ENCODE assay signal across 8 cellular contexts in genomic region chr17:39927928-39928867, GRCh38. TPM values are rescaled to one million over a fixed set of nuclear protein-coding genes. Genes with fewer than 3 reads are reported as not detected.
DNase-seq lines count a peak whose midpoint lies in the region; ATAC-seq and TF ChIP-seq lines count a peak whose summit lies in the region.

No MANE protein-coding gene starts in this region.

- H4K20me1 ChIP-seq in fibroblast of lung (ENCODE audit: control insufficient read depth, extremely low read depth, insufficient read depth, low read length) (no peaks in the 10 kb centered on the region), neural progenitor cell (ENCODE audit: low read depth) (peaks cover 29% of the 10 kb centered on the region)

- peak overlapping the region; percentile 98 for H3K4me2 ChIP-seq in fibroblast of lung (ENCODE audit: extremely low read depth, insufficient read depth, low read length)
- peak overlapping the region; percentile 93 for H3K4me2 ChIP-seq in neural progenitor cell

- ATAC-seq in HG02798 (IDR thresholded peaks at IDR 0.05; ENCODE audit: poor library complexity, unreplicated experiment): peak; percentile 19

- H3K36me3 Mint-ChIP-seq in neural progenitor cell: peaks cover 5% of the 10 kb centered on the region

- peak overlapping the region; percentile 91 for H3K4me3 ChIP-seq in GM06990 (replicated peaks; ENCODE audit: low read depth, low read length)
- H3K4me3 ChIP-seq in fibroblast of lung (replicated peaks in 1 of 4; ENCODE audit: control extremely low read depth in 1 of 4, insufficient read depth in 1 of 4, low read depth in 3 of 4, low read length in 4 of 4): peak overlapping the region; percentile 57 to 95 (median 78)
- peak overlapping the region; percentile 93 for H3K4me3 ChIP-seq in neural progenitor cell

- H3F3A ChIP-seq in neural progenitor cell (ENCODE audit: low read depth): peaks cover 8% of the 10 kb centered on the region

- H3K4me1 ChIP-seq in fibroblast of lung (ENCODE audit: control insufficient read depth, extremely low read depth, insufficient read depth, low read length) (peaks cover 37% of the 10 kb centered on the region), neural progenitor cell (peaks cover 30% of the 10 kb centered on the region)

- H3K9me3 ChIP-seq in fibroblast of lung (ENCODE audit: control insufficient read depth, insufficient read depth, low read depth, low read length): no peaks in the 10 kb centered on the region
- H3K9me3 ChIP-seq in neural progenitor cell (ENCODE audit: low read depth): no peaks in the 10 kb centered on the region

- H3K27me3 ChIP-seq in GM06990 (replicated peaks; ENCODE audit: control insufficient read depth, insufficient read depth, low read length): no peaks in the 10 kb centered on the region
- no peaks in the 10 kb centered on the region for H3K27me3 ChIP-seq in fibroblast of lung (ENCODE audit: control insufficient read depth, insufficient read depth, low read length)
- no peaks in the 10 kb centered on the region for H3K27me3 ChIP-seq in neural progenitor cell

- peak overlapping the region; percentile 94 for H3K4me3 Mint-ChIP-seq in neural progenitor cell

- DNase-seq in GM06990 (ENCODE audit: extremely low read depth, insufficient read length): peak; percentile 39
- DNase-seq in SW480 (ENCODE audit: low spot score): peak; percentile 33
- peak in 1 of 2 donors; percentile 23 for DNase-seq in fibroblast of lung (ENCODE audit: low read depth in 2 of 2)
- peak; percentile 75 for DNase-seq in neural progenitor cell (ENCODE audit: low spot score)
- no peak for DNase-seq in NCI-H1694 treated with DMSO at 0.1 percent for 48 hours (lab: John Stamatoyannopoulos, UW)
- no peak for DNase-seq in HT-29 (ENCODE audit: low spot score)
- DNase-seq in NCI-H1417 treated with DMSO at 0.1 percent for 48 hours (lab: John Stamatoyannopoulos, UW): no peak

- H3K27ac Mint-ChIP-seq in neural progenitor cell: peak overlapping the region; percentile 86

- peaks cover 31% of the 10 kb centered on the region for H3K4me1 Mint-ChIP-seq in neural progenitor cell

- TF ChIP-seq CTCF in GM06990 (IDR thresholded peaks at IDR 0.05; ENCODE audit: insufficient read depth, low read length, poor library complexity, severe bottlenecking) (no peak), fibroblast of lung (conservative IDR thresholded peaks at IDR 0.05 in 1 of 2, IDR thresholded peaks at IDR 0.05 in 1 of 2; ENCODE audit: low read depth in 1 of 2, low read length in 2 of 2) (no peak), neural progenitor cell (IDR thresholded peaks at IDR 0.05) (no peak)

- H3K9me3 Mint-ChIP-seq in neural progenitor cell: no peaks in the 10 kb centered on the region

- peak overlapping the region; percentile 33 for H3K9ac ChIP-seq in fibroblast of lung (ENCODE audit: insufficient read depth, low read length)
- peak overlapping the region; percentile 47 for H3K9ac ChIP-seq in neural progenitor cell

- H3K27me3 Mint-ChIP-seq in neural progenitor cell (ENCODE audit: insufficient read depth, low read depth): peaks cover 5% of the 10 kb centered on the region

- H3K79me2 ChIP-seq in fibroblast of lung (ENCODE audit: control insufficient read depth, insufficient read depth, low read length) (peaks cover 30% of the 10 kb centered on the region), neural progenitor cell (ENCODE audit: low read depth) (peaks cover 26% of the 10 kb centered on the region)

- H2AFZ ChIP-seq in fibroblast of lung (ENCODE audit: low read length): peak overlapping the region; percentile 84
- peak overlapping the region; percentile 91 for H2AFZ ChIP-seq in neural progenitor cell (replicated peaks)

- H3K36me3 ChIP-seq in GM06990 (ENCODE audit: control insufficient read depth, insufficient read depth, low read length): peaks cover 12% of the 10 kb centered on the region
- peaks cover 3% of the 10 kb centered on the region for H3K36me3 ChIP-seq in fibroblast of lung (ENCODE audit: control insufficient read depth, insufficient read depth, low read length)
- H3K36me3 ChIP-seq in neural progenitor cell: no peaks in the 10 kb centered on the region

- H3K27ac ChIP-seq in fibroblast of lung (ENCODE audit: insufficient read depth, low read length) (peak overlapping the region; percentile 89), neural progenitor cell (peak overlapping the region; percentile 14)

RNA-seq across cellular contexts. Expression of gene LRRC3C, which starts 0.7 kb away (rescaled TPM):
- not detected in 2 replicates for total RNA-seq in fibroblast of lung
- not detected in 2 replicates for polyA plus RNA-seq in fibroblast of lung
- polyA plus RNA-seq in fibroblast of lung (2012): not detected in 2 replicates
- not detected in 2 replicates for polyA minus RNA-seq in fibroblast of lung (ENCODE audit: low replicate concordance)
- total RNA-seq in neural progenitor cell (ENCODE audit: low replicate concordance): not detected in 2 replicates
- total RNA-seq in HT-29 (2014; rRNA removed; shearing (Covaris generic)): not detected in 2 replicates

RNA-seq across cellular contexts. Expression of gene ORMDL3, which starts 0.8 kb away (rescaled TPM):
- total RNA-seq in fibroblast of lung (48.1 and 51.9 TPM in 2 replicates), neural progenitor cell (ENCODE audit: low replicate concordance) (29.3 and 47.1 TPM in 2 replicates)
- 22.3 and 30.1 TPM in 2 replicates for polyA plus RNA-seq in fibroblast of lung
- 64.2 and 75.9 TPM in 2 replicates for polyA plus RNA-seq in fibroblast of lung (2012)
- polyA minus RNA-seq in fibroblast of lung (ENCODE audit: low replicate concordance): 144 and 147 TPM in 2 replicates
- 61.0 and 66.7 TPM in 2 replicates for total RNA-seq in HT-29 (2014; rRNA removed; shearing (Covaris generic))

RNA-seq across cellular contexts. Expression of gene GSDMB, which starts 9.8 kb away (rescaled TPM):
- total RNA-seq in fibroblast of lung (4.4 and 5.6 TPM in 2 replicates), neural progenitor cell (ENCODE audit: low replicate concordance) (15.2 and 20.2 TPM in 2 replicates)
- polyA plus RNA-seq in fibroblast of lung: 1.1 and 2.3 TPM in 2 replicates
- polyA plus RNA-seq in fibroblast of lung (2012): 1.1 and 2.6 TPM in 2 replicates
- 0.75 and 0.82 TPM in 2 replicates for polyA minus RNA-seq in fibroblast of lung (ENCODE audit: low replicate concordance)
- 5.5 and 5.8 TPM in 2 replicates for total RNA-seq in HT-29 (2014; rRNA removed; shearing (Covaris generic))

RNA-seq across cellular contexts. Expression of gene GSDMA, which starts 34.6 kb away (rescaled TPM):
- not detected in 2 replicates for total RNA-seq in fibroblast of lung
- not detected in 2 replicates for polyA plus RNA-seq in fibroblast of lung
- not detected in 2 replicates for polyA plus RNA-seq in fibroblast of lung (2012)
- not detected in 2 replicates for polyA minus RNA-seq in fibroblast of lung (ENCODE audit: low replicate concordance)
- 0.09 TPM in 1 of 2 replicates, not detected in the other for total RNA-seq in neural progenitor cell (ENCODE audit: low replicate concordance)
- not detected in 2 replicates for total RNA-seq in HT-29 (2014; rRNA removed; shearing (Covaris generic))

RNA-seq across cellular contexts. Expression of gene PSMD3, which starts 52.4 kb away (rescaled TPM):
- total RNA-seq in fibroblast of lung: 55.2 and 55.5 TPM in 2 replicates
- 66.9 and 107 TPM in 2 replicates for polyA plus RNA-seq in fibroblast of lung
- polyA plus RNA-seq in fibroblast of lung (2012): 83.3 and 134 TPM in 2 replicates
- polyA minus RNA-seq in fibroblast of lung (ENCODE audit: low replicate concordance): 181 and 235 TPM in 2 replicates
- 71.6 and 131 TPM in 2 replicates for total RNA-seq in neural progenitor cell (ENCODE audit: low replicate concordance)
- total RNA-seq in HT-29 (2014; rRNA removed; shearing (Covaris generic)): 236 and 240 TPM in 2 replicates

Comparison
In these comparisons a context has a peak if more than half of its experiments do, and no peak if none do; other contexts are left out.
1. DNase-seq: peak in GM06990 (single experiment), SW480 (single experiment) and neural progenitor cell (single experiment); none in NCI-H1694 treated with DMSO at 0.1 percent for 48 hours (single experiment), HT-29 (single experiment) and NCI-H1417 treated with DMSO at 0.1 percent for 48 hours (single experiment).
2. Peak in every context shown above with its lines, with median percentiles within 50 percentile points of each other: H3K4me3 ChIP-seq.